26 cellular contexts compared by ENCODE assay signal in the genomic region with DNA sequence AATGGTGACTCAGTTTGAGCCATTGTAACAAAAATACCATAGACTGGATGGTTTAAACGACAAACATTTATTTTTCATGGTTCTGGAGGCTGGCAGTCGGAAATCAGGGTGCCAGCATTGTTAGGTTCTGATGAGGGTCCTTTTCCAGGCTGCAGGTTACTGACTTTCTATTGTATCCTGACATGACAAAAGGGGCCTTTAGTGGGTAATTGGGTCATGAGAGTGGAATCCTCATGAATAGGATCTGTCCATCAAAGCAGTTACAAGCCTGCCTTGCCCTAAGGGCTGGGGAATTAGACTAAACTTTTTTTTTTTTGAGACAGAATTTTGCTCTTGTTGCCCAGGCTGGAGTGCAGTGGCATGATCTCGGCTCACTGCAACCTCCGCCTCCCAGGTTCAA.
"Had no signal": no experiment of that assay in that cellular context is flagged by ENCODE, and none has a peak within 500 bp of the region (broad histone marks: within the 10 kb centered on the region; RNA-seq: fewer than 3 reads in every experiment).

No MANE protein-coding gene starts in this region.

- H3K9me3 ChIP-seq: left ventricle myocardium inferior, neutrophil, psoas muscle, right atrium auricular region, right lobe of liver, stomach, testis, thyroid gland, transverse colon, upper lobe of right lung had no signal

- H3K79me2 ChIP-seq: parathyroid adenoma had no signal

- H3K36me3 ChIP-seq: left ventricle myocardium inferior, neutrophil, right atrium auricular region, right lobe of liver, stomach, thyroid gland, transverse colon, upper lobe of right lung had no signal

- ATAC-seq: naive thymus-derived CD4-positive, alpha-beta T cell; natural killer cell treated with Interleukin-12 subunit alpha and Interleukin-12 subunit beta and Interleukin-15 and Interleukin-18, amount 100 ng/mL, for 72 hours; psoas muscle; right lobe of liver; stimulated activated naive B cell treated with anti-CD40 and anti-IgM and Interleukin-4, amounts not matched to agents 10 μg/mL and 1 μg/mL and 100 μg/mL, for 72 hours; stimulated activated naive CD8-positive, alpha-beta T cell treated with anti-CD3 and anti-CD28 coated beads, Interleukin-15, Interleukin-2, amounts not matched to agents 100 U/mL and 50 U/mL, for 24 hours; upper lobe of right lung had no signal

- H3K9me3 Mint-ChIP-seq: immature natural killer cell; mesothelial cell of epicardium; natural killer cell treated with Interleukin-12 subunit alpha and Interleukin-12 subunit beta and Interleukin-15 and Interleukin-18, amount 100 ng/mL, for 72 hours; stimulated activated naive B cell treated with anti-CD40 and anti-IgM and Interleukin-4, amounts not matched to agents 10 μg/mL and 1 μg/mL and 100 μg/mL, for 72 hours had no signal

- H3K27me3 ChIP-seq: neutrophil, right atrium auricular region, right lobe of liver, stomach, testis, thyroid gland, transverse colon, upper lobe of right lung had no signal

- H3K4me1 Mint-ChIP-seq: immature natural killer cell; stimulated activated naive B cell treated with anti-CD40 and anti-IgM and Interleukin-4, amounts not matched to agents 10 μg/mL and 1 μg/mL and 100 μg/mL, for 72 hours had no signal

- H3K9ac ChIP-seq: parathyroid adenoma had no signal

- H3K27ac ChIP-seq: left ventricle myocardium inferior, neutrophil, parathyroid adenoma, psoas muscle, right atrium auricular region, right lobe of liver, skin epidermis, stomach, testis, thyroid gland, transverse colon, upper lobe of right lung had no signal

- H2AFZ ChIP-seq: parathyroid adenoma had no signal

- H3K4me1 ChIP-seq: left ventricle myocardium inferior, parathyroid adenoma, psoas muscle, right atrium auricular region, right lobe of liver, stomach, testis, thyroid gland, transverse colon, upper lobe of right lung had no signal

- H3K4me3 Mint-ChIP-seq: immature natural killer cell; mesothelial cell of epicardium; naive thymus-derived CD4-positive, alpha-beta T cell; natural killer cell treated with Interleukin-12 subunit alpha and Interleukin-12 subunit beta and Interleukin-15 and Interleukin-18, amount 100 ng/mL, for 72 hours; stimulated activated naive B cell treated with anti-CD40 and anti-IgM and Interleukin-4, amounts not matched to agents 10 μg/mL and 1 μg/mL and 100 μg/mL, for 72 hours had no signal

- H3K4me3 ChIP-seq: left ventricle myocardium inferior, lung, psoas muscle, right atrium auricular region, right lobe of liver, skin epidermis, stomach, testis, thyroid gland, transverse colon, upper lobe of right lung had no signal

- H3K27ac Mint-ChIP-seq: immature natural killer cell; mesothelial cell of epicardium; naive thymus-derived CD4-positive, alpha-beta T cell; natural killer cell treated with Interleukin-12 subunit alpha and Interleukin-12 subunit beta and Interleukin-15 and Interleukin-18, amount 100 ng/mL, for 72 hours; stimulated activated naive B cell treated with anti-CD40 and anti-IgM and Interleukin-4, amounts not matched to agents 10 μg/mL and 1 μg/mL and 100 μg/mL, for 72 hours had no signal

- DNase-seq: hippocampal formation; immature natural killer cell; left ventricle myocardium inferior; mesendoderm; naive thymus-derived CD4-positive, alpha-beta T cell; occipital lobe; psoas muscle; right lobe of liver; stimulated activated CD4-positive, alpha-beta T cell treated with anti-CD3 and anti-CD28 coated beads, Interleukin-12 subunit alpha, Interleukin-12 subunit beta, amount 100 ng/mL, for 4 hours; stimulated activated CD4-positive, alpha-beta T cell treated with anti-CD3 and anti-CD28 coated beads, Interleukin-15, amount 100 ng/mL, for 24 hours; stimulated activated CD4-positive, alpha-beta T cell treated with anti-CD3 and anti-CD28 coated beads, Interleukin-2, amount 100 ng/mL, for 24 hours; stimulated activated CD4-positive, alpha-beta T cell treated with anti-CD3 and anti-CD28 coated beads, Interleukin-4, amount 100 ng/mL, for 1 hour; stimulated activated naive B cell treated with anti-CD40 and anti-IgM and Interleukin-4, amounts not matched to agents 10 μg/mL and 1 μg/mL and 100 μg/mL, for 72 hours; stimulated activated naive CD8-positive, alpha-beta T cell treated with anti-CD3 and anti-CD28 coated beads, Interleukin-15, Interleukin-2, amounts not matched to agents 100 U/mL and 50 U/mL, for 24 hours; stomach; testis; thyroid gland; transverse colon; upper lobe of right lung had no signal

- H3K36me3 Mint-ChIP-seq: immature natural killer cell; mesothelial cell of epicardium; naive thymus-derived CD4-positive, alpha-beta T cell; natural killer cell treated with Interleukin-12 subunit alpha and Interleukin-12 subunit beta and Interleukin-15 and Interleukin-18, amount 100 ng/mL, for 72 hours; stimulated activated naive B cell treated with anti-CD40 and anti-IgM and Interleukin-4, amounts not matched to agents 10 μg/mL and 1 μg/mL and 100 μg/mL, for 72 hours had no signal

- H3K27me3 Mint-ChIP-seq: naive thymus-derived CD4-positive, alpha-beta T cell had no signal
